In the genomic region with DNA sequence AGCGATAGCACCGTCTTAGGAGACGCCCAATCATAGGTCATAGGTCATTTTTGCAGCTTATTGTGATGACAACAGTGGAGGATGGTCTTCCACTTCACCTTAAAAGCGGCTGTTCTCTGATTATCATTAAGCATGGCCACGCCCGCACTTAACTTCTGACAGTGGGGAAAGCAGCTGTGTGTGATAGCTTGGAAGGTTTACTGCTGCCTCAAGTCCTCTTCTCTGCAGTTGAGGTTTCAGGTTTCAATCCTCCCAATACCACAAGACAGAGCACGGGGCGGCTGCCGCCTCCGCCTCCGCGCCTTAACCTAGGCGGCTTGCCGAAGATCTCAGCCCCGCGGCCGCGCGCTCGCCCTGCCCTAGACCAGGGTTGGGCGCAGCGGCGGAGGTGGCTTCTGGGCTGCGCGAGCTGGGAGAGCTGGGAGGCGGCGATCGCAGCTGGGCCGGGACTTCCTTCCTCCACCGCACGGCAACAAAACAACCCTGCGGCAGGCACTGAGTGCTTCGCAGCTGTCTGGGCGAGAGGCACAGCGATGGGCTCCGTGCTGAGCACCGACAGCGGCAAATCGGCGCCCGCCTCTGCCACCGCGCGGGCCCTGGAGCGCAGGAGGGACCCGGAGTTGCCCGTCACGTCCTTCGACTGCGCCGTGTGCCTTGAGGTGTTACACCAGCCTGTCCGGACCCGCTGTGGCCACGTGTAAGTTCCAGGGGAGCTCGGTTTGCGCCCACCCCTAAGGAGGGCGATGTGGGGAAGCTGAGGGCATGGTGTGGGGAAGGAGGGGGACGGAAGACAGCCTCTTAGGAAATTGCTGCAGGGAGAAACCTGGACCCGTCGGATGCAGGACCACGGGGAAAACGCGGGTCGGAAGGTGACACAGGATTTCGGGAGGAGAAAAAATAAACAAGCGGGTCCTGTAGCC, we compare ENCODE assay signal across 1 cellular context.
TF ChIP-seq lines count a peak whose summit lies in the region.

Gene RNF125 (plus strand): TSS at position 495 of the 920 bp plus-strand sequence. CDS start 39 bp downstream, at position 534.

TF ChIP-seq in HepG2, 621 proteins besides CTCF, POLR2A, EP300 and RAD21 (continued from another document and continues in another):
- TF ChIP-seq SMAD9 (CRISPR knock-in tag; IDR thresholded peaks at IDR 0.05) (0 out of 2 replicates have a peak, but pooled peaks have one; percentile 21), SKIL (CRISPR knock-in tag; IDR thresholded peaks at IDR 0.05; ENCODE audit: borderline replicate concordance) (no peak), HNF4A (CRISPR knock-in tag; IDR thresholded peaks at IDR 0.05) (no peak; the same call in 1 of the 2 replicates), ZNF784 (CRISPR knock-in tag; IDR thresholded peaks at IDR 0.05; ENCODE audit: borderline replicate concordance) (no peak), ZNF552 (CRISPR knock-in tag; IDR thresholded peaks at IDR 0.05; ENCODE audit: borderline replicate concordance) (peak; percentile 88), MIER2 (CRISPR knock-in tag; IDR thresholded peaks at IDR 0.05) (no peak), POGK (CRISPR knock-in tag; conservative IDR thresholded peaks at IDR 0.05) (no peak), MXI1 (IDR thresholded peaks at IDR 0.05; ENCODE audit: borderline replicate concordance, low read depth, low read length) (no peak), ZNF547 (CRISPR knock-in tag; IDR thresholded peaks at IDR 0.05) (peak; percentile 62), IKZF1 (IDR thresholded peaks at IDR 0.05) (no peak), ZNF101 (CRISPR knock-in tag; IDR thresholded peaks at IDR 0.05; ENCODE audit: borderline replicate concordance, low read depth) (no peak), ZNF713 (CRISPR knock-in tag; IDR thresholded peaks at IDR 0.05) (no peak), PLSCR1 (CRISPR knock-in tag; IDR thresholded peaks at IDR 0.05; ENCODE audit: borderline replicate concordance) (no peak), ZBTB7A (CRISPR knock-in tag; IDR thresholded peaks at IDR 0.05) (peak; percentile 71), KLF15 (CRISPR knock-in tag; IDR thresholded peaks at IDR 0.05; ENCODE audit: borderline replicate concordance) (no peak), HMGXB3 (CRISPR knock-in tag; IDR thresholded peaks at IDR 0.05; ENCODE audit: borderline replicate concordance) (peak; percentile 40; the same call in 1 of the 2 replicates), HNF4G (IDR thresholded peaks at IDR 0.05; ENCODE audit: borderline replicate concordance, low read depth, low read length) (no peak), HNF4G (CRISPR knock-in tag; IDR thresholded peaks at IDR 0.05; ENCODE audit: borderline replicate concordance, low read depth) (no peak; the same call in 1 of the 2 replicates), SOX13 (IDR thresholded peaks at IDR 0.05) (no peak), SOX13 (CRISPR knock-in tag; conservative IDR thresholded peaks at IDR 0.05 in 1 of 2, IDR thresholded peaks at IDR 0.05 in 1 of 2) (no peak; a peak in 1 of 4 replicates), ZNF550 (CRISPR knock-in tag; IDR thresholded peaks at IDR 0.05; ENCODE audit: borderline replicate concordance) (no peak)
- TF ChIP-seq, protein P1, sequence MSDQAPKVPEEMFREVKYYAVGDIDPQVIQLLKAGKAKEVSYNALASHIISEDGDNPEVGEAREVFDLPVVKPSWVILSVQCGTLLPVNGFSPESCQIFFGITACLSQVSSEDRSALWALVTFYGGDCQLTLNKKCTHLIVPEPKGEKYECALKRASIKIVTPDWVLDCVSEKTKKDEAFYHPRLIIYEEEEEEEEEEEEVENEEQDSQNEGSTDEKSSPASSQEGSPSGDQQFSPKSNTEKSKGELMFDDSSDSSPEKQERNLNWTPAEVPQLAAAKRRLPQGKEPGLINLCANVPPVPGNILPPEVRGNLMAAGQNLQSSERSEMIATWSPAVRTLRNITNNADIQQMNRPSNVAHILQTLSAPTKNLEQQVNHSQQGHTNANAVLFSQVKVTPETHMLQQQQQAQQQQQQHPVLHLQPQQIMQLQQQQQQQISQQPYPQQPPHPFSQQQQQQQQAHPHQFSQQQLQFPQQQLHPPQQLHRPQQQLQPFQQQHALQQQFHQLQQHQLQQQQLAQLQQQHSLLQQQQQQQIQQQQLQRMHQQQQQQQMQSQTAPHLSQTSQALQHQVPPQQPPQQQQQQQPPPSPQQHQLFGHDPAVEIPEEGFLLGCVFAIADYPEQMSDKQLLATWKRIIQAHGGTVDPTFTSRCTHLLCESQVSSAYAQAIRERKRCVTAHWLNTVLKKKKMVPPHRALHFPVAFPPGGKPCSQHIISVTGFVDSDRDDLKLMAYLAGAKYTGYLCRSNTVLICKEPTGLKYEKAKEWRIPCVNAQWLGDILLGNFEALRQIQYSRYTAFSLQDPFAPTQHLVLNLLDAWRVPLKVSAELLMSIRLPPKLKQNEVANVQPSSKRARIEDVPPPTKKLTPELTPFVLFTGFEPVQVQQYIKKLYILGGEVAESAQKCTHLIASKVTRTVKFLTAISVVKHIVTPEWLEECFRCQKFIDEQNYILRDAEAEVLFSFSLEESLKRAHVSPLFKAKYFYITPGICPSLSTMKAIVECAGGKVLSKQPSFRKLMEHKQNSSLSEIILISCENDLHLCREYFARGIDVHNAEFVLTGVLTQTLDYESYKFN (CRISPR knock-in tag; conservative IDR thresholded peaks at IDR 0.05): no peak
- TF ChIP-seq, protein P2, sequence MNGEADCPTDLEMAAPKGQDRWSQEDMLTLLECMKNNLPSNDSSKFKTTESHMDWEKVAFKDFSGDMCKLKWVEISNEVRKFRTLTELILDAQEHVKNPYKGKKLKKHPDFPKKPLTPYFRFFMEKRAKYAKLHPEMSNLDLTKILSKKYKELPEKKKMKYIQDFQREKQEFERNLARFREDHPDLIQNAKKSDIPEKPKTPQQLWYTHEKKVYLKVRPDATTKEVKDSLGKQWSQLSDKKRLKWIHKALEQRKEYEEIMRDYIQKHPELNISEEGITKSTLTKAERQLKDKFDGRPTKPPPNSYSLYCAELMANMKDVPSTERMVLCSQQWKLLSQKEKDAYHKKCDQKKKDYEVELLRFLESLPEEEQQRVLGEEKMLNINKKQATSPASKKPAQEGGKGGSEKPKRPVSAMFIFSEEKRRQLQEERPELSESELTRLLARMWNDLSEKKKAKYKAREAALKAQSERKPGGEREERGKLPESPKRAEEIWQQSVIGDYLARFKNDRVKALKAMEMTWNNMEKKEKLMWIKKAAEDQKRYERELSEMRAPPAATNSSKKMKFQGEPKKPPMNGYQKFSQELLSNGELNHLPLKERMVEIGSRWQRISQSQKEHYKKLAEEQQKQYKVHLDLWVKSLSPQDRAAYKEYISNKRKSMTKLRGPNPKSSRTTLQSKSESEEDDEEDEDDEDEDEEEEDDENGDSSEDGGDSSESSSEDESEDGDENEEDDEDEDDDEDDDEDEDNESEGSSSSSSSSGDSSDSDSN (CRISPR knock-in tag; IDR thresholded peaks at IDR 0.05): peak; percentile 99
- TF ChIP-seq, protein P3, sequence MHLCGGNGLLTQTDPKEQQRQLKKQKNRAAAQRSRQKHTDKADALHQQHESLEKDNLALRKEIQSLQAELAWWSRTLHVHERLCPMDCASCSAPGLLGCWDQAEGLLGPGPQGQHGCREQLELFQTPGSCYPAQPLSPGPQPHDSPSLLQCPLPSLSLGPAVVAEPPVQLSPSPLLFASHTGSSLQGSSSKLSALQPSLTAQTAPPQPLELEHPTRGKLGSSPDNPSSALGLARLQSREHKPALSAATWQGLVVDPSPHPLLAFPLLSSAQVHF (CRISPR knock-in tag; IDR thresholded peaks at IDR 0.05): no peak
